Comparison of ENCODE assay signal across 8 cellular contexts in genomic region chr11:117597083-117597482, GRCh38.
A peak's percentile ranks its signal among the peaks of the same experiment; 100 is the strongest.
DNase-seq lines count a peak whose midpoint lies in the region; ATAC-seq lines count a peak whose summit lies in the region.

No MANE protein-coding gene starts in this region.

- ATAC-seq in GM21447 (IDR thresholded peaks at IDR 0.05; ENCODE audit: unreplicated experiment) (no peak), GM19324 (IDR thresholded peaks at IDR 0.05; ENCODE audit: low FRiP score, unreplicated experiment) (no peak), GM18519 (IDR thresholded peaks at IDR 0.05; ENCODE audit: low FRiP score, unreplicated experiment) (no peak)

- DNase-seq in CMK (ENCODE audit: low read depth) (peak; percentile 30), Kasumi-1 (lab: John Stamatoyannopoulos, UW) (peak; percentile 18 to 57), left kidney (ENCODE audit: low read depth, low spot score) (peak; percentile 93), NCI-H2227 treated with DMSO at 0.1 percent for 48 hours (lab: John Stamatoyannopoulos, UW) (no peak)
- DNase-seq in activated naive CD4-positive, alpha-beta T cell treated with Interleukin-2 at 50 U/mL for 16 hours, result peak; percentile 29
